Comparison of ENCODE assay signal across 1 cellular context in the genomic region with DNA sequence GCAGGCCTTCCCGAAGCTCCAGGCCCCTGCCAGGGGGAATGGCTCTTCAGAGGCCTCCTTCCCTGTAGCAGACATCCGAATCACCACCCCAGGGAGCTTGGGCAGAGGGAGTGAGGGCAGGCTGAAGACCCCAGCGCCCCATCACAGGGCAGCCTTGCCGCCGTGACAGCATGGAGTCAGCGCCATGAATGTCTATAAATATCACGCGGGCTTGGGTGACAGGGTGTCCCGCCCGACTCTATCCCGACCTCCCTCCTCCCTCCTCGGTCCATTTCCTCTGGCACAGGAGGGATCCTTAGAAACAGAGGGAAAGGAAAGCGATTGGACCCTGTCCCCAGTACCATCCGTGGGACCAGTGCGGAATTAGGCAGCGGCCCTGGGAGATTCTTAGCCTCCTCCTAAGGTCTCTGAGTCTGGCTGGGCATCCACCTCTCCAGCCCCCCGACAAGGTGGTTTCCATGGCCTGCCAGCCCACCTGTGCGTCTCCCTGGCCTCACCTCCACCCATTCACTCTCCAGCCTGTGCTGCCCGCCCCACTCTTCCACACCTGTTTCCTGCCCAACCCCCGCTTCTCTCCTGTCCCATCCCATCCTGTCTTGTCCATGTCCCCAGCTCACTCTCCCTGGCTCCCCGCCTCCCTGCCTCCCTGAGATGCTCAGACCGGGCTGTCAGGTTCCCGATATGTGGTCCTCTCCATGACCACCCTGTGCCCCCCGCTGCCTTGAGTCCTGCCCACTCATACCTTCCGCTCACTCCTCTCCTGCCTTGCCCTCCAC.
TF ChIP-seq lines count a peak whose summit lies in the region.

No MANE protein-coding gene starts in this region.

TF ChIP-seq in H1, 55 proteins besides CTCF, POLR2A, EP300 and RAD21:
- TF ChIP-seq YY1 (IDR thresholded peaks at IDR 0.05; ENCODE audit: low read depth, low read length) (no peak), RFX5 (IDR thresholded peaks at IDR 0.05; ENCODE audit: borderline replicate concordance, low read depth, low read length) (no peak), NANOG (IDR thresholded peaks at IDR 0.05; ENCODE audit: insufficient read depth, low read depth, low read length, poor library complexity, severe bottlenecking) (no peak)
